In the genomic region with DNA sequence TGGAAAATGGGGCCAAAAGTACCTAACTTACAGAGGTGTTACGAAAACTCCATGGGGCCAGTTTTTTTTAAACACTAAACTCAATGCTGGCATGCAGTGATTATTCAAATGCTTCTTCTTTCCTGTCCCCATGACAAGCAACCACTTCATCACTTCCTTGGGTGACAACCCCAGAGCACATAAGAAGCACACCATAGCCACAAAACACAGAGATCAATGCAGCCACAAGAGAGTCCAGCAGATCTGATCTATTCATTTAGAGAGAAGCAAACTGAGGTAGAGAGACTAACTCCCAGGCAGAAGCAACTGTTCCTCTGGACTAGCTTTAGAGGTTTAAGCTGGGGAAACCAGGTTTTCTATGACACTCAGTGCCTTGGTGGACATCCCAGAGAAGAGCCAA, we compare ENCODE assay signal across 21 cellular contexts.
"Had no signal": no experiment of that assay in that cellular context is flagged by ENCODE, and none has a peak within 500 bp of the region (broad histone marks: within the 10 kb centered on the region; RNA-seq: fewer than 3 reads in every experiment).

No MANE protein-coding gene starts in this region.

- ATAC-seq: HepG2, K562, Panc1 had no signal

- DNase-seq: IMR-90, Kasumi-1, MM.1S, NCI-H1092 treated with DMSO at 0.1 percent for 48 hours, NCI-H1436, NCI-H187, NCI-H2029, NCI-H2081 treated with DMSO at 0.1 percent for 48 hours, NCI-H2171, NCI-H226, NCI-H446, NCI-H510A, NCI-H524 treated with DMSO at 0.1 percent for 48 hours, NCI-H774, SHP77, SK-N-SH had no signal

- FAIRE-seq: HepG2, K562 had no signal

- H3K27ac ChIP-seq: KMS-11, RWPE1 had no signal
